ENCODE assay signal across 1 cellular context in the genomic region with DNA sequence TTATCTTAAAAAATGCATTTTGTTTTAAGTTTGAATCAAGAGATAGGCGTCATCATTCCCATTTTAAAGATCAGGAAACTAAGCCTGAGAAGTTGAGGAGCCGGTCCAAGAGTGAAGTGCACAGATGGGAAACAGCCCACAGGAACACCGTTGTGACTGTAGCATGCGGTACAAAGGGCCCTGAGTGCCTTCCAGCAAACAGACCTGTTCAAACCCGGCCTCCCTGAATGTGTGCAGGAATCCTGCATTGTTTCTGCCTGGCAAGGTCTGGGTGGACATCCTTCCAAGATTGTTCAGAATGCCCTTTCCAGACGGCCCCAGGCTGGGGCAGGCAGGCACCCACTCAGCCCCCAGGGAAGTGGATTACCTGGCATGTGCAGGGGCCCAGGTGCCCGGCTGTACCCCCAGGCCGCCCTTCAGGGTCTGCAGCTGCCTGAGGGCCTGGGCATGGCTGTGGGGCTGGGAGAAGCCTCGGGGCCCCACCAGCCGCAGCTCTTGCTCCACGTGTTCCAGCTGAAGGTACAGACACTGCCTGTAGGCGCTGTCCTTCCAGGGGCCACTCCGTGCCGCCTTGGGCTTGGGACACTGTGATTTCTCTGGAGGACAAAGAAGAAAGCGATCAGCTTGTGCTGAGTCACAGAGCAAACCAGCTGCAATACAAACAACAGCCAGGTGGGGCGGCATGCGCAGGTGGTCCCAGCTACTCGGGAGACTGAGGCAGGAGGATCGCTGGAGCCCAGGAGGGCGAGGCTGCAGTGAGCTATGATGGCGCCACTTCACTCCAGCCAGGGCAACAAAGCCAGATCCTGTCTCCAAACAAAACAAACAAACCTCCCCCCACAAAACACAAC.
TF ChIP-seq lines count a peak whose summit lies in the region.

No MANE protein-coding gene starts in this region.

TF ChIP-seq in GM12878, 131 proteins besides CTCF, POLR2A, EP300 and RAD21 (continued from another document):
- TF ChIP-seq, protein P1, sequence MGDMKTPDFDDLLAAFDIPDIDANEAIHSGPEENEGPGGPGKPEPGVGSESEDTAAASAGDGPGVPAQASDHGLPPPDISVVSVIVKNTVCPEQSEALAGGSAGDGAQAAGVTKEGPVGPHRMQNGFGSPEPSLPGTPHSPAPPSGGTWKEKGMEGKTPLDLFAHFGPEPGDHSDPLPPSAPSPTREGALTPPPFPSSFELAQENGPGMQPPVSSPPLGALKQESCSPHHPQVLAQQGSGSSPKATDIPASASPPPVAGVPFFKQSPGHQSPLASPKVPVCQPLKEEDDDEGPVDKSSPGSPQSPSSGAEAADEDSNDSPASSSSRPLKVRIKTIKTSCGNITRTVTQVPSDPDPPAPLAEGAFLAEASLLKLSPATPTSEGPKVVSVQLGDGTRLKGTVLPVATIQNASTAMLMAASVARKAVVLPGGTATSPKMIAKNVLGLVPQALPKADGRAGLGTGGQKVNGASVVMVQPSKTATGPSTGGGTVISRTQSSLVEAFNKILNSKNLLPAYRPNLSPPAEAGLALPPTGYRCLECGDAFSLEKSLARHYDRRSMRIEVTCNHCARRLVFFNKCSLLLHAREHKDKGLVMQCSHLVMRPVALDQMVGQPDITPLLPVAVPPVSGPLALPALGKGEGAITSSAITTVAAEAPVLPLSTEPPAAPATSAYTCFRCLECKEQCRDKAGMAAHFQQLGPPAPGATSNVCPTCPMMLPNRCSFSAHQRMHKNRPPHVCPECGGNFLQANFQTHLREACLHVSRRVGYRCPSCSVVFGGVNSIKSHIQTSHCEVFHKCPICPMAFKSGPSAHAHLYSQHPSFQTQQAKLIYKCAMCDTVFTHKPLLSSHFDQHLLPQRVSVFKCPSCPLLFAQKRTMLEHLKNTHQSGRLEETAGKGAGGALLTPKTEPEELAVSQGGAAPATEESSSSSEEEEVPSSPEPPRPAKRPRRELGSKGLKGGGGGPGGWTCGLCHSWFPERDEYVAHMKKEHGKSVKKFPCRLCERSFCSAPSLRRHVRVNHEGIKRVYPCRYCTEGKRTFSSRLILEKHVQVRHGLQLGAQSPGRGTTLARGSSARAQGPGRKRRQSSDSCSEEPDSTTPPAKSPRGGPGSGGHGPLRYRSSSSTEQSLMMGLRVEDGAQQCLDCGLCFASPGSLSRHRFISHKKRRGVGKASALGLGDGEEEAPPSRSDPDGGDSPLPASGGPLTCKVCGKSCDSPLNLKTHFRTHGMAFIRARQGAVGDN (IDR thresholded peaks at IDR 0.05), result no peak
- TF ChIP-seq TCF7 (IDR thresholded peaks at IDR 0.05; ENCODE audit: borderline replicate concordance), result no peak
- TF ChIP-seq BRCA1 (IDR thresholded peaks at IDR 0.05; ENCODE audit: low read depth, low read length), result no peak
- no peak for TF ChIP-seq PAX5 (IDR thresholded peaks at IDR 0.05; ENCODE audit: borderline replicate concordance, low read depth, low read length)
- TF ChIP-seq TAF1 (IDR thresholded peaks at IDR 0.05; ENCODE audit: borderline replicate concordance, low read depth, low read length), result no peak
- TF ChIP-seq IRF4 (IDR thresholded peaks at IDR 0.05; ENCODE audit: low read depth, low read length), result no peak
- TF ChIP-seq, protein P2, sequence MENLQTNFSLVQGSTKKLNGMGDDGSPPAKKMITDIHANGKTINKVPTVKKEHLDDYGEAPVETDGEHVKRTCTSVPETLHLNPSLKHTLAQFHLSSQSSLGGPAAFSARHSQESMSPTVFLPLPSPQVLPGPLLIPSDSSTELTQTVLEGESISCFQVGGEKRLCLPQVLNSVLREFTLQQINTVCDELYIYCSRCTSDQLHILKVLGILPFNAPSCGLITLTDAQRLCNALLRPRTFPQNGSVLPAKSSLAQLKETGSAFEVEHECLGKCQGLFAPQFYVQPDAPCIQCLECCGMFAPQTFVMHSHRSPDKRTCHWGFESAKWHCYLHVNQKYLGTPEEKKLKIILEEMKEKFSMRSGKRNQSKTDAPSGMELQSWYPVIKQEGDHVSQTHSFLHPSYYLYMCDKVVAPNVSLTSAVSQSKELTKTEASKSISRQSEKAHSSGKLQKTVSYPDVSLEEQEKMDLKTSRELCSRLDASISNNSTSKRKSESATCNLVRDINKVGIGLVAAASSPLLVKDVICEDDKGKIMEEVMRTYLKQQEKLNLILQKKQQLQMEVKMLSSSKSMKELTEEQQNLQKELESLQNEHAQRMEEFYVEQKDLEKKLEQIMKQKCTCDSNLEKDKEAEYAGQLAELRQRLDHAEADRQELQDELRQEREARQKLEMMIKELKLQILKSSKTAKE (IDR thresholded peaks at IDR 0.05; ENCODE audit: low read depth, poor library complexity, severe bottlenecking), result no peak
TF ChIP-seq in GM12878: peak in this region for 0.
